ENCODE assay signal across 1 cellular context in the genomic region with DNA sequence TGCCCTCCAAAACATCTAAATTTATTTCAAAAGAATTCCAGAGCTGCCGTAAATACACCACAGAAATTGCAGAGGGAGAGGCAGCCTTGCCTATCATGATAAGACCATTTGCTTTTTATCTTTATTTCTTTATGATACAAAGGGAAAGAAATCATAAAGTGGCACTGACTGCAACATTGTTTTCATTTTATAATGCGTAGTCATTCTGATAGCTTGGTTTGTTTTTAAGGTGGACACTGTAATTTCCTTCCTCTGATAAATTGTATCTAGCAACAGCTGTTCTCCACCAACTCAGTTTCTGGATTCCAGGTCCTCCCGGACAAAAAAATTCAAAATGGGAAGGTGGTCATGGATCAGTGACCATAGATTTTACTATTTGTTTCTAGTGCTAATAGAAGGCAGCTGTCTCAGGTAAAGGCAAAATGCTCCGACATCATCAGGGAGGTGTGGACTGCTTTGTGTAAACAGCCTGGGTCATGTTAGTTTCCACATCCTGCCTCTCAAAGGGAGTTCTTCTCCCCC.
TF ChIP-seq lines count a peak whose summit lies in the region.

No MANE protein-coding gene starts in this region.

TF ChIP-seq in WTC11, 78 proteins besides CTCF, POLR2A, EP300 and RAD21 (continued from another document):
- TF ChIP-seq PRDM15 (CRISPR knock-in tag; IDR thresholded peaks at IDR 0.05) (no peak), ZNF423 (CRISPR knock-in tag; IDR thresholded peaks at IDR 0.05) (no peak), ZNF396 (CRISPR knock-in tag; IDR thresholded peaks at IDR 0.05; ENCODE audit: borderline replicate concordance) (no peak), SMAD4 (CRISPR knock-in tag; IDR thresholded peaks at IDR 0.05) (no peak), SP1 (CRISPR knock-in tag; conservative IDR thresholded peaks at IDR 0.05) (no peak), OVOL2 (CRISPR knock-in tag; IDR thresholded peaks at IDR 0.05; ENCODE audit: borderline replicate concordance) (no peak)
